ENCODE assay signal across 1 cellular context in the genomic region with DNA sequence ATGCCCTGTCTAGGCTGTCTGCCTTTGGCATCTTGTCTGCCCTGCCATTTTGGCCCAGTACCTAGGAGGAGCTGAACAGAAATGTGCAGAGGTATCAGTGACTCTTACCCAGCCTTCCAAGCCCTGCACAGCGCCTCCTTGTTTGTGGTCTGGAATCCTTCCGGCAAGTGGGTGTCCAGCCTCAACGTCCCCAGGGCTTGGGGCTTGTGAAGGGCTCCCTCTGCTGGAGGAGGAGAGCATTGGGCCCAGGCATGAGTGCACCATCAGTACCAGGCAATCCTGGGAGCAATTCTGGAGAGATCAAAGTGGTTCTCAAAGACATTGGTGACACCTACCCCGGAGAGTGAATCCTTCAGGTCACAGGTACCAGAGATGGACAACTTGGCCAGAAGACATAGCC.
TF ChIP-seq lines count a peak whose summit lies in the region.

No MANE protein-coding gene starts in this region.

TF ChIP-seq in GM12878, 131 proteins besides CTCF, POLR2A, EP300 and RAD21:
- no peak for TF ChIP-seq STAT1 (conservative IDR thresholded peaks at IDR 0.05)
- no peak for TF ChIP-seq SIN3A (IDR thresholded peaks at IDR 0.05; ENCODE audit: low read depth, low read length)
- no peak for TF ChIP-seq IKZF2 (IDR thresholded peaks at IDR 0.05)
- no peak for TF ChIP-seq PAX5 (IDR thresholded peaks at IDR 0.05; ENCODE audit: borderline replicate concordance, low read depth, low read length)
- no peak for TF ChIP-seq ZNF217 (IDR thresholded peaks at IDR 0.05)
- no peak for TF ChIP-seq ATF7 (IDR thresholded peaks at IDR 0.05; ENCODE audit: low read depth)
- no peak for TF ChIP-seq MTA3 (IDR thresholded peaks at IDR 0.05; ENCODE audit: borderline replicate concordance, low read length)
- no peak for TF ChIP-seq NFXL1 (IDR thresholded peaks at IDR 0.05; ENCODE audit: borderline replicate concordance)
- TF ChIP-seq, protein P1, sequence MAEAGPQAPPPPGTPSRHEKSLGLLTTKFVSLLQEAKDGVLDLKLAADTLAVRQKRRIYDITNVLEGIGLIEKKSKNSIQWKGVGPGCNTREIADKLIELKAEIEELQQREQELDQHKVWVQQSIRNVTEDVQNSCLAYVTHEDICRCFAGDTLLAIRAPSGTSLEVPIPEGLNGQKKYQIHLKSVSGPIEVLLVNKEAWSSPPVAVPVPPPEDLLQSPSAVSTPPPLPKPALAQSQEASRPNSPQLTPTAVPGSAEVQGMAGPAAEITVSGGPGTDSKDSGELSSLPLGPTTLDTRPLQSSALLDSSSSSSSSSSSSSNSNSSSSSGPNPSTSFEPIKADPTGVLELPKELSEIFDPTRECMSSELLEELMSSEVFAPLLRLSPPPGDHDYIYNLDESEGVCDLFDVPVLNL (IDR thresholded peaks at IDR 0.05; ENCODE audit: low read depth, low read length) = no peak
- TF ChIP-seq GATAD2B (conservative IDR thresholded peaks at IDR 0.05; ENCODE audit: low read depth) = no peak
- peak; percentile 59 for TF ChIP-seq RELA (IDR thresholded peaks at IDR 0.05; ENCODE audit: borderline replicate concordance, partially characterized antibody)
- TF ChIP-seq, protein P2, sequence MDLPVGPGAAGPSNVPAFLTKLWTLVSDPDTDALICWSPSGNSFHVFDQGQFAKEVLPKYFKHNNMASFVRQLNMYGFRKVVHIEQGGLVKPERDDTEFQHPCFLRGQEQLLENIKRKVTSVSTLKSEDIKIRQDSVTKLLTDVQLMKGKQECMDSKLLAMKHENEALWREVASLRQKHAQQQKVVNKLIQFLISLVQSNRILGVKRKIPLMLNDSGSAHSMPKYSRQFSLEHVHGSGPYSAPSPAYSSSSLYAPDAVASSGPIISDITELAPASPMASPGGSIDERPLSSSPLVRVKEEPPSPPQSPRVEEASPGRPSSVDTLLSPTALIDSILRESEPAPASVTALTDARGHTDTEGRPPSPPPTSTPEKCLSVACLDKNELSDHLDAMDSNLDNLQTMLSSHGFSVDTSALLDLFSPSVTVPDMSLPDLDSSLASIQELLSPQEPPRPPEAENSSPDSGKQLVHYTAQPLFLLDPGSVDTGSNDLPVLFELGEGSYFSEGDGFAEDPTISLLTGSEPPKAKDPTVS (IDR thresholded peaks at IDR 0.05; ENCODE audit: low read depth, low read length) = no peak
- no peak for TF ChIP-seq TAF1 (IDR thresholded peaks at IDR 0.05; ENCODE audit: borderline replicate concordance, low read depth, low read length)
- TF ChIP-seq NBN (IDR thresholded peaks at IDR 0.05) = 0 out of 2 replicates have a peak, but pooled peaks have one; percentile 32
- TF ChIP-seq SMC3 (IDR thresholded peaks at IDR 0.05; ENCODE audit: borderline replicate concordance, low read length) = peak; percentile 88
- no peak for TF ChIP-seq CBX3 (IDR thresholded peaks at IDR 0.05; ENCODE audit: borderline replicate concordance, low read depth)
- TF ChIP-seq YY1 (IDR thresholded peaks at IDR 0.05; ENCODE audit: low read depth, low read length) = 0 out of 2 replicates have a peak, but pooled peaks have one; percentile 47
- TF ChIP-seq POU2F2 (IDR thresholded peaks at IDR 0.05; ENCODE audit: borderline replicate concordance, low read depth, low read length) = peak; percentile 42; the same call in 1 of the 3 replicates
- TF ChIP-seq RUNX3 (IDR thresholded peaks at IDR 0.05; ENCODE audit: low read length) = peak; percentile 57
